ENCODE assay signal across 8 cellular contexts in genomic region chr12:19739195-19739776, GRCh38.
DNase-seq lines count a peak whose midpoint lies in the region; ATAC-seq, FAIRE-seq and TF ChIP-seq lines count a peak whose summit lies in the region.

No MANE protein-coding gene starts in this region.

- peak; percentile 46 for ATAC-seq in foreskin keratinocyte

- H3K4me1 ChIP-seq in foreskin keratinocyte, result no peaks in the 10 kb centered on the region

- 0 out of 2 replicates have a peak, but pooled peaks cover 2% of the 10 kb centered on the region for H3K36me3 ChIP-seq in MG63

- DNase-seq in AG08395 (ENCODE audit: low spot score) (peak; percentile 54), GM04504 (ENCODE audit: low read depth) (peak; percentile 42), NCI-H1092 (lab: John Stamatoyannopoulos, UW) (peak; percentile 21), foreskin keratinocyte (peak; percentile 12 to 36), pons (ENCODE audit: low spot score) (peak; percentile 84), MG63 (no peak)
- no peak for DNase-seq in activated effector memory CD4-positive, alpha-beta T cell treated with anti-CD3 and anti-CD28 coated beads, Interleukin-2, amount 50 U/mL, for 16 hours

- peaks cover 7% of the 10 kb centered on the region for H3K9me3 ChIP-seq in MG63

- H3K27me3 ChIP-seq in foreskin keratinocyte, result no peaks in the 10 kb centered on the region
- no peaks in the 10 kb centered on the region for H3K27me3 ChIP-seq in MG63

- peak; percentile 77 for TF ChIP-seq CTCF in foreskin keratinocyte (conservative IDR thresholded peaks at IDR 0.05)

- H3K4me3 ChIP-seq in MG63, result no peak overlapping the region

- peak; percentile 89 for FAIRE-seq in TTC549 (lab: Jason Lieb, UNC)

- no peak overlapping the region for H3K27ac ChIP-seq in foreskin keratinocyte

Comparison
In these comparisons a context has a peak if more than half of its experiments do, and no peak if none do; other contexts are left out.
1. DNase-seq: peak in AG08395 (single experiment), GM04504 (single experiment), NCI-H1092 (single experiment), foreskin keratinocyte (2 of 2) and pons (single experiment); none in MG63 (single experiment) and activated effector memory CD4-positive, alpha-beta T cell treated with anti-CD3 and anti-CD28 coated beads, Interleukin-2, amount 50 U/mL, for 16 hours (single experiment).